Comparison of ENCODE assay signal across 12 cellular contexts in the genomic region with DNA sequence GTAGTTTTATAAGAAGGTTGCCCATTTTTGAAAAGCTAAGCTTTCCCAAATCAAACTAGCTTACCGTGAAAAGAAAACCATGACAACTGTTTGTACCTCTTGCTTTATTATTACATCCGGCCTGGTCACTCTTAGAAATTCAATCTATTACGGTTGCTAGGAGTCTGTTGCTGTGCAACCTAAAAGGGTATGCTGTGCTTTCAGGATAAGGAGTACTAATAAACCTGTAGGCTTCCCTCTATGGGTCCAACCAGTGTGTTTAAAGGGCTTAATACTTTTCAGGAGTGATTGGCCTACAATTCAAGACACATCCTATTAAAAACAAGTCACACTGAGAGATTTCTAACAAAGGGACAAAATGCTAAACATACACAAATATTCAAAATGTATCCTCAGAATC. TPM values are rescaled to one million over a fixed set of nuclear protein-coding genes. Genes with fewer than 3 reads are reported as not detected.
DNase-seq lines count a peak whose midpoint lies in the region; ATAC-seq, FAIRE-seq and TF ChIP-seq lines count a peak whose summit lies in the region.
"Had no signal": no experiment of that assay in that cellular context is flagged by ENCODE, and none has a peak within 500 bp of the region (broad histone marks: within the 10 kb centered on the region; RNA-seq: fewer than 3 reads in every experiment).

No MANE protein-coding gene starts in this region.

- ATAC-seq in Right ventricle myocardium superior (ENCODE audit: poor library complexity) (peak; percentile 27), left ventricle myocardium superior (no peak), GM21723 (IDR thresholded peaks at IDR 0.05; ENCODE audit: unreplicated experiment) (no peak)
- ATAC-seq: activated CD8-positive, alpha-beta T cell treated with anti-CD3 and anti-CD28 coated beads, Interleukin-2, amount 10 ng/mL, durations not matched to agents 7 days and 5 days; naive thymus-derived CD8-positive, alpha-beta T cell had no signal

- H3K9me3 ChIP-seq in colonic mucosa: no peaks in the 10 kb centered on the region

- no peak overlapping the region for H3K9ac ChIP-seq in colonic mucosa (ENCODE audit: low read depth in 2 of 2, low read length in 2 of 2)

- no peaks in the 10 kb centered on the region for H3K4me1 ChIP-seq in colonic mucosa

- intact Hi-C loops in Right ventricle myocardium superior (cut with DNase I) (no loop called here), left ventricle myocardium superior (cut with micrococcal nuclease) (no loop called here), colonic mucosa (cut with DNase I) (no loop called here)

- no peaks in the 10 kb centered on the region for H3K27me3 ChIP-seq in colonic mucosa

- DNase-seq in Right ventricle myocardium superior (no peak), left ventricle myocardium superior (no peak), astrocyte of the hippocampus (ENCODE audit: low read depth, low spot score) (peak; percentile 75), kidney glomerular epithelial cell (lab: John Stamatoyannopoulos, UW) (peak; percentile 34), colonic mucosa (no peak), GM10266 (ENCODE audit: extremely low spot score) (no peak), frontal cortex (ENCODE audit: low spot score in 2 of 2) (no peak)
- DNase-seq: activated CD8-positive, alpha-beta T cell treated with anti-CD3 and anti-CD28 coated beads, Interleukin-2, amount 10 ng/mL, durations not matched to agents 7 days and 5 days; activated naive CD4-positive, alpha-beta T cell treated with anti-CD3 and anti-CD28 coated beads, Interleukin-2, amount 50 U/mL, for 16 hours; naive thymus-derived CD8-positive, alpha-beta T cell; T-helper 1 cell had no signal

- H3K36me3 ChIP-seq in colonic mucosa: no peaks in the 10 kb centered on the region

- H3K27ac ChIP-seq in colonic mucosa: no peak overlapping the region

- TF ChIP-seq CTCF in colonic mucosa (IDR thresholded peaks at IDR 0.05) (no peak), GM10266 (IDR thresholded peaks at IDR 0.05; ENCODE audit: control insufficient read depth, insufficient read depth, low read depth, missing control alignments) (no peak)

- no peak for FAIRE-seq in frontal cortex (lab: Jason Lieb, UNC)

- H3K4me3 ChIP-seq in colonic mucosa: no peak overlapping the region

RNA-seq across cellular contexts. Expression of gene RFX3, which starts 27.1 kb away (rescaled TPM):
- total RNA-seq in Right ventricle myocardium superior (3.7 TPM), left ventricle myocardium superior (3.0 TPM), colonic mucosa (10 to 100 TPM in 1 of 2 donors, 1 to 10 TPM in 1; 9.8 to 12.1 TPM), frontal cortex (72.2 TPM)

Comparison
In these comparisons a context has a peak if more than half of its experiments do, and no peak if none do; other contexts are left out.
1. DNase-seq: peak in astrocyte of the hippocampus (single experiment) and kidney glomerular epithelial cell (single experiment); none in Right ventricle myocardium superior (single experiment), left ventricle myocardium superior (single experiment), colonic mucosa (single experiment), GM10266 (single experiment) and frontal cortex (0 of 2).